1 cellular context compared by ENCODE assay signal in the genomic region with DNA sequence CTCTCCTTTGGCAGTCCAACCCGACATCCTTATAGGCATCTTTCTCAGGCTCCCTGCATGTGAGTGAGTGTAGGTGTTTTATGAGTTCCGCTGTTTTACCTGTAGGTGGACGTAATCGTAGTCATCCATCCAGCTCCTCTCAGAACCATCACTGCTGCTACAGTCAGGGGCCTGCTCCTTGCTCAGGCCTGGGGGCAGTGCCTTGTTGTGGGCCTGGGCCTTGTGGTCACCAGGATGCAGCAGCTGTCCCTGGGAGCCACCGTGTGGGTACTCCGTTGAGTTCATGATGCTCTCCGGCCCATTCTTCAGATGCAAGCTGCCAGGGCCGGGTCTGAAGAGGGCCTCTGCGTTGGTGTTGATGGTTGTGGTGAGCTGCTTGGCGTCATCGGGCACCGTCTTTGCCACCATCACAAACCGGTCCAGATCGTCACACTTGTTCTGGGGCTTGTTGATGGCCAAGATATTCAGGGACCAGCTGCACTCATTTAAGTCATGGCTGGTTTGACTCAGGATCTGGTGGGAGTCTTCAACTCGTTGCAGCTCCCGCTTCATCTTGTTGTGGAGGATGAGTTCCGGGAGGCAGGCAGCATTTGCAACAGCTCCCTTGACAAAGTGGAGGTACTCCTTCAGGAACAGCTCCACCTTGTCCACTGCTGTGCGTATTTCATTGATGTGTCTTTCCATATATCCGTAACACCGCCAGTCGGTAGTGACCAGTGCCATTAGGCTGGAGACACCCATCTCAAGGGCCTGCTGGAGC.
TF ChIP-seq lines count a peak whose summit lies in the region.

No MANE protein-coding gene starts in this region.

TF ChIP-seq in HepG2, 621 proteins besides CTCF, POLR2A, EP300 and RAD21 (continued from another document and continues in another):
- TF ChIP-seq TIGD3 (CRISPR knock-in tag; IDR thresholded peaks at IDR 0.05; ENCODE audit: borderline replicate concordance) (no peak), TAF1 (CRISPR knock-in tag; IDR thresholded peaks at IDR 0.05) (no peak), ZNF446 (CRISPR knock-in tag; IDR thresholded peaks at IDR 0.05) (no peak), ZNF790 (CRISPR knock-in tag; IDR thresholded peaks at IDR 0.05; ENCODE audit: borderline replicate concordance) (no peak), SALL1 (CRISPR knock-in tag; IDR thresholded peaks at IDR 0.05) (peak; percentile 25; the same call in 1 of the 2 replicates), FOXO1 (CRISPR knock-in tag; IDR thresholded peaks at IDR 0.05) (no peak), MAX (IDR thresholded peaks at IDR 0.05) (no peak), FIP1L1 (IDR thresholded peaks at IDR 0.05; ENCODE audit: borderline replicate concordance, insufficient read depth, low read depth, low read length) (0 out of 2 replicates have a peak, but pooled peaks have one; percentile 38), NFYC (CRISPR knock-in tag; IDR thresholded peaks at IDR 0.05) (no peak), ZNF619 (CRISPR knock-in tag; IDR thresholded peaks at IDR 0.05) (no peak), ZC3H13 (CRISPR knock-in tag; IDR thresholded peaks at IDR 0.05) (peak; percentile 99), ZNF800 (CRISPR knock-in tag; IDR thresholded peaks at IDR 0.05) (0 out of 2 replicates have a peak, but pooled peaks have one; percentile 33), TBX2 (CRISPR knock-in tag; IDR thresholded peaks at IDR 0.05; ENCODE audit: borderline replicate concordance) (0 out of 2 replicates have a peak, but pooled peaks have one; percentile 33), RXRA (CRISPR knock-in tag; IDR thresholded peaks at IDR 0.05) (no peak), SNAPC4 (CRISPR knock-in tag; IDR thresholded peaks at IDR 0.05) (no peak), ZZZ3 (CRISPR knock-in tag; IDR thresholded peaks at IDR 0.05; ENCODE audit: borderline replicate concordance) (no peak), ZNF780A (CRISPR knock-in tag; IDR thresholded peaks at IDR 0.05) (no peak), ZNF296 (CRISPR knock-in tag; conservative IDR thresholded peaks at IDR 0.05) (no peak), NCOA5 (CRISPR knock-in tag; IDR thresholded peaks at IDR 0.05) (no peak), SYNCRIP (IDR thresholded peaks at IDR 0.05; ENCODE audit: insufficient read depth, low read depth, low read length) (no peak), ZBTB3 (CRISPR knock-in tag; IDR thresholded peaks at IDR 0.05; ENCODE audit: borderline replicate concordance, low read depth) (no peak), JUND (CRISPR knock-in tag; IDR thresholded peaks at IDR 0.05) (no peak), HOXA9 (CRISPR knock-in tag; IDR thresholded peaks at IDR 0.05; ENCODE audit: borderline replicate concordance) (no peak), PAF1 (CRISPR knock-in tag; IDR thresholded peaks at IDR 0.05) (no peak), ZFYVE20 (CRISPR knock-in tag; IDR thresholded peaks at IDR 0.05; ENCODE audit: borderline replicate concordance, low read depth) (no peak), AGO1 (IDR thresholded peaks at IDR 0.05; ENCODE audit: low read depth, low read length, poor library complexity, severe bottlenecking) (no peak), ZBTB20 (CRISPR knock-in tag; IDR thresholded peaks at IDR 0.05; ENCODE audit: borderline replicate concordance, low read depth) (no peak), ZNF24 (IDR thresholded peaks at IDR 0.05) (no peak), ZNF557 (CRISPR knock-in tag; IDR thresholded peaks at IDR 0.05) (no peak), ZFP62 (CRISPR knock-in tag; IDR thresholded peaks at IDR 0.05) (peak; percentile 43; the same call in 1 of the 2 replicates), ZMYM4 (CRISPR knock-in tag; IDR thresholded peaks at IDR 0.05) (no peak), CEBPZ (IDR thresholded peaks at IDR 0.05; ENCODE audit: low read length) (no peak), NFIB (CRISPR knock-in tag; IDR thresholded peaks at IDR 0.05; ENCODE audit: borderline replicate concordance) (0 out of 2 replicates have a peak, but pooled peaks have one; percentile 35), SP4 (CRISPR knock-in tag; IDR thresholded peaks at IDR 0.05) (peak; percentile 50; the same call in 1 of the 2 replicates), FLYWCH1 (CRISPR knock-in tag; IDR thresholded peaks at IDR 0.05) (0 out of 2 replicates have a peak, but pooled peaks have one; percentile 24)
- TF ChIP-seq, protein P1, sequence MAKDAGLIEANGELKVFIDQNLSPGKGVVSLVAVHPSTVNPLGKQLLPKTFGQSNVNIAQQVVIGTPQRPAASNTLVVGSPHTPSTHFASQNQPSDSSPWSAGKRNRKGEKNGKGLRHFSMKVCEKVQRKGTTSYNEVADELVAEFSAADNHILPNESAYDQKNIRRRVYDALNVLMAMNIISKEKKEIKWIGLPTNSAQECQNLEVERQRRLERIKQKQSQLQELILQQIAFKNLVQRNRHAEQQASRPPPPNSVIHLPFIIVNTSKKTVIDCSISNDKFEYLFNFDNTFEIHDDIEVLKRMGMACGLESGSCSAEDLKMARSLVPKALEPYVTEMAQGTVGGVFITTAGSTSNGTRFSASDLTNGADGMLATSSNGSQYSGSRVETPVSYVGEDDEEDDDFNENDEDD (CRISPR knock-in tag; IDR thresholded peaks at IDR 0.05; ENCODE audit: borderline replicate concordance): no peak
- TF ChIP-seq, protein P2, sequence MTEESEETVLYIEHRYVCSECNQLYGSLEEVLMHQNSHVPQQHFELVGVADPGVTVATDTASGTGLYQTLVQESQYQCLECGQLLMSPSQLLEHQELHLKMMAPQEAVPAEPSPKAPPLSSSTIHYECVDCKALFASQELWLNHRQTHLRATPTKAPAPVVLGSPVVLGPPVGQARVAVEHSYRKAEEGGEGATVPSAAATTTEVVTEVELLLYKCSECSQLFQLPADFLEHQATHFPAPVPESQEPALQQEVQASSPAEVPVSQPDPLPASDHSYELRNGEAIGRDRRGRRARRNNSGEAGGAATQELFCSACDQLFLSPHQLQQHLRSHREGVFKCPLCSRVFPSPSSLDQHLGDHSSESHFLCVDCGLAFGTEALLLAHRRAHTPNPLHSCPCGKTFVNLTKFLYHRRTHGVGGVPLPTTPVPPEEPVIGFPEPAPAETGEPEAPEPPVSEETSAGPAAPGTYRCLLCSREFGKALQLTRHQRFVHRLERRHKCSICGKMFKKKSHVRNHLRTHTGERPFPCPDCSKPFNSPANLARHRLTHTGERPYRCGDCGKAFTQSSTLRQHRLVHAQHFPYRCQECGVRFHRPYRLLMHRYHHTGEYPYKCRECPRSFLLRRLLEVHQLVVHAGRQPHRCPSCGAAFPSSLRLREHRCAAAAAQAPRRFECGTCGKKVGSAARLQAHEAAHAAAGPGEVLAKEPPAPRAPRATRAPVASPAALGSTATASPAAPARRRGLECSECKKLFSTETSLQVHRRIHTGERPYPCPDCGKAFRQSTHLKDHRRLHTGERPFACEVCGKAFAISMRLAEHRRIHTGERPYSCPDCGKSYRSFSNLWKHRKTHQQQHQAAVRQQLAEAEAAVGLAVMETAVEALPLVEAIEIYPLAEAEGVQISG (CRISPR knock-in tag; IDR thresholded peaks at IDR 0.05): no peak; the same call in 1 of the 2 replicates
- TF ChIP-seq, protein P3, sequence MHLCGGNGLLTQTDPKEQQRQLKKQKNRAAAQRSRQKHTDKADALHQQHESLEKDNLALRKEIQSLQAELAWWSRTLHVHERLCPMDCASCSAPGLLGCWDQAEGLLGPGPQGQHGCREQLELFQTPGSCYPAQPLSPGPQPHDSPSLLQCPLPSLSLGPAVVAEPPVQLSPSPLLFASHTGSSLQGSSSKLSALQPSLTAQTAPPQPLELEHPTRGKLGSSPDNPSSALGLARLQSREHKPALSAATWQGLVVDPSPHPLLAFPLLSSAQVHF (CRISPR knock-in tag; IDR thresholded peaks at IDR 0.05): no peak
- TF ChIP-seq, protein P4, sequence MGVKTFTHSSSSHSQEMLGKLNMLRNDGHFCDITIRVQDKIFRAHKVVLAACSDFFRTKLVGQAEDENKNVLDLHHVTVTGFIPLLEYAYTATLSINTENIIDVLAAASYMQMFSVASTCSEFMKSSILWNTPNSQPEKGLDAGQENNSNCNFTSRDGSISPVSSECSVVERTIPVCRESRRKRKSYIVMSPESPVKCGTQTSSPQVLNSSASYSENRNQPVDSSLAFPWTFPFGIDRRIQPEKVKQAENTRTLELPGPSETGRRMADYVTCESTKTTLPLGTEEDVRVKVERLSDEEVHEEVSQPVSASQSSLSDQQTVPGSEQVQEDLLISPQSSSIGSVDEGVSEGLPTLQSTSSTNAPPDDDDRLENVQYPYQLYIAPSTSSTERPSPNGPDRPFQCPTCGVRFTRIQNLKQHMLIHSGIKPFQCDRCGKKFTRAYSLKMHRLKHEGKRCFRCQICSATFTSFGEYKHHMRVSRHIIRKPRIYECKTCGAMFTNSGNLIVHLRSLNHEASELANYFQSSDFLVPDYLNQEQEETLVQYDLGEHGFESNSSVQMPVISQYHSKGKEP (CRISPR knock-in tag; IDR thresholded peaks at IDR 0.05): no peak
